8 cellular contexts compared by ENCODE assay signal in genomic region chr5:179530069-179530998, GRCh38. TPM values are rescaled to one million over a fixed set of nuclear protein-coding genes. Genes with fewer than 3 reads are reported as not detected.
DNase-seq lines count a peak whose midpoint lies in the region; ATAC-seq, FAIRE-seq and TF ChIP-seq lines count a peak whose summit lies in the region.

No MANE protein-coding gene starts in this region.

- TF ChIP-seq POLR2A in A549 (IDR thresholded peaks at IDR 0.05; ENCODE audit: low read length) = no peak

- H3K4me3 ChIP-seq in A549 (no peak overlapping the region), HUES48 (ENCODE audit: low read depth, low read length) (peak overlapping the region; percentile 55), fibroblast of mammary gland (ENCODE audit: control insufficient read depth, low read depth, low read length) (peak overlapping the region; percentile 41), neural progenitor cell (peak overlapping the region; percentile 37), stomach smooth muscle (ENCODE audit: low read length in 2 of 2) (peak overlapping the region; percentile 55 to 69)

- no peak overlapping the region for H3K27ac Mint-ChIP-seq in neural progenitor cell

- no peak overlapping the region for H3K4me3 Mint-ChIP-seq in neural progenitor cell

- H3K4me2 ChIP-seq in A549 (peak overlapping the region; percentile 40; the same call in 2 of the 3 replicates), neural progenitor cell (peak overlapping the region; percentile 70)

- H3K36me3 Mint-ChIP-seq in neural progenitor cell = no peaks in the 10 kb centered on the region

- CTCF ChIA-PET in A549 (lab: Yijun Ruan, JAX) = no interaction called here

- H3K9me3 Mint-ChIP-seq in neural progenitor cell = peaks cover 3% of the 10 kb centered on the region

- H3K9me3 ChIP-seq in A549 (no peaks in the 10 kb centered on the region), HUES48 (ENCODE audit: control insufficient read depth, insufficient read depth, low read length) (no peaks in the 10 kb centered on the region), neural progenitor cell (ENCODE audit: low read depth) (no peaks in the 10 kb centered on the region), stomach smooth muscle (ENCODE audit: control insufficient read depth in 2 of 2, low read length in 2 of 2) (no peaks in the 10 kb centered on the region)

- H3K27ac ChIP-seq in A549 (no peak overlapping the region), HUES48 (ENCODE audit: low read depth, low read length) (no peak overlapping the region), neural progenitor cell (no peak overlapping the region), stomach smooth muscle (ENCODE audit: low read length) (no peak overlapping the region)

- POLR2A ChIA-PET in A549 (lab: Yijun Ruan, JAX) = no interaction called here

- no peaks in the 10 kb centered on the region for H3K4me1 Mint-ChIP-seq in neural progenitor cell

- no peak for FAIRE-seq in A549 (lab: Jason Lieb, UNC)
- FAIRE-seq in GM19239 (lab: Jason Lieb, UNC) = peak; percentile 83

- H3K36me3 ChIP-seq in HUES48 (ENCODE audit: control insufficient read depth, insufficient read depth, low read length) (no peaks in the 10 kb centered on the region), neural progenitor cell (no peaks in the 10 kb centered on the region), stomach smooth muscle (ENCODE audit: control insufficient read depth in 2 of 2, insufficient read depth in 2 of 2, low read length in 2 of 2) (no peaks in the 10 kb centered on the region)

- no peaks in the 10 kb centered on the region for H3K4me1 ChIP-seq in A549
- no peaks in the 10 kb centered on the region; the same call in 1 of the 2 replicates for H3K4me1 ChIP-seq in HUES48 (ENCODE audit: control insufficient read depth, insufficient read depth, low read length)
- H3K4me1 ChIP-seq in neural progenitor cell = peaks cover 5% of the 10 kb centered on the region
- H3K4me1 ChIP-seq in stomach smooth muscle (ENCODE audit: control insufficient read depth, insufficient read depth, low read length) = no peaks in the 10 kb centered on the region

- ATAC-seq in A549 = peak; percentile 57 to 86; a peak in 3 of 6 replicates

- TF ChIP-seq RAD21 in A549 (conservative IDR thresholded peaks at IDR 0.05 in 1 of 2, IDR thresholded peaks at IDR 0.05 in 1 of 2) = no peak

- WGBS in A549 (ENCODE audit: missing lambda C conversion rate) = 68% methylated on average over 62 of the region's 65 CpGs

- H3K27me3 Mint-ChIP-seq in neural progenitor cell (ENCODE audit: insufficient read depth, low read depth) = no peaks in the 10 kb centered on the region

- H3K9ac ChIP-seq in HUES48 (ENCODE audit: low read depth, low read length) (peak overlapping the region; percentile 5), neural progenitor cell (no peak overlapping the region), stomach smooth muscle (ENCODE audit: low read length in 2 of 2) (peak overlapping the region; percentile 55 to 67)

- no peaks in the 10 kb centered on the region for H4K20me1 ChIP-seq in neural progenitor cell (ENCODE audit: low read depth)

- TF ChIP-seq EP300 in A549 (IDR thresholded peaks at IDR 0.05) = no peak

- H3K79me2 ChIP-seq in neural progenitor cell (ENCODE audit: low read depth) = no peaks in the 10 kb centered on the region

- no peak for TF ChIP-seq CTCF in A549 (IDR thresholded peaks at IDR 0.05)
- no peak for TF ChIP-seq CTCF in fibroblast of mammary gland (conservative IDR thresholded peaks at IDR 0.05; ENCODE audit: control insufficient read depth, insufficient read depth, low read depth, low read length)
- peak; percentile 36 for TF ChIP-seq CTCF in neural progenitor cell (IDR thresholded peaks at IDR 0.05)

- H3F3A ChIP-seq in neural progenitor cell (ENCODE audit: low read depth) = no peaks in the 10 kb centered on the region

- H3K27me3 ChIP-seq in HUES48 (ENCODE audit: control insufficient read depth, insufficient read depth, low read length) (no peaks in the 10 kb centered on the region), neural progenitor cell (peaks cover 7% of the 10 kb centered on the region), stomach smooth muscle (ENCODE audit: control insufficient read depth in 1 of 2, insufficient read depth in 2 of 2, low read length in 2 of 2) (peaks cover 0 to 5% of the 10 kb centered on the region in 2 donors)

- peak in 1 of 2 experiments; percentile 29 for DNase-seq in A549 (ENCODE audit: low read depth in 1 of 2, low spot score in 1 of 2)
- peak; percentile 64 for DNase-seq in GM19239 (ENCODE audit: insufficient read length, low spot score)
- DNase-seq in activated T-cell treated with anti-CD3 and anti-CD28 coated beads for 24 hours (ENCODE audit: low read depth) = peak; percentile 60
- peak; percentile 32 for DNase-seq in fibroblast of mammary gland (ENCODE audit: low read depth)
- peak; percentile 68 for DNase-seq in neural progenitor cell (ENCODE audit: low spot score)
- DNase-seq in GF-D8 (lab: John Stamatoyannopoulos, UW) = no peak

- peak overlapping the region; percentile 88 for H2AFZ ChIP-seq in neural progenitor cell (replicated peaks)

TF ChIP-seq in A549, 52 proteins besides CTCF, POLR2A, EP300 and RAD21:
- no peak for TF ChIP-seq CHD4 (IDR thresholded peaks at IDR 0.05; ENCODE audit: borderline replicate concordance)
- TF ChIP-seq E2F6 (IDR thresholded peaks at IDR 0.05; ENCODE audit: borderline replicate concordance, low read depth) = peak; percentile 53; the same call in 1 of the 2 replicates
- peak; percentile 58 for TF ChIP-seq MAX (IDR thresholded peaks at IDR 0.05)
- no peak for TF ChIP-seq TP53 (CRISPR knock-in tag; IDR thresholded peaks at IDR 0.05)

RNA-seq across cellular contexts. Expression of gene RUFY1, which starts 20.0 kb away (rescaled TPM):
- polyA plus RNA-seq in A549 (2011; rRNA removed) (30.6 and 39.5 TPM in 2 replicates), A549 (2017; fragmentation: RNase III; extraction: RNeasy Plus Mini Kit Qiagen cat#74134 plus additional on column Dnase treatment) (31.7 to 33.7 TPM (median 33.3 TPM) in 3 replicates)
- 20.2 and 21.2 TPM in 2 replicates for polyA plus RNA-seq in A549 (2012; cell fraction: cytosol; rRNA removed)
- polyA plus RNA-seq in A549 (2012; cell fraction: nucleus; rRNA removed) = 30.0 and 39.2 TPM in 2 replicates
- polyA minus RNA-seq in A549 (2011; rRNA and poly(A)+ RNA removed) = 24.9 and 30.8 TPM in 2 replicates
- total RNA-seq in neural progenitor cell (ENCODE audit: low replicate concordance) = 45.0 and 45.8 TPM in 2 replicates
